8 cellular contexts compared by ENCODE assay signal in the genomic region with DNA sequence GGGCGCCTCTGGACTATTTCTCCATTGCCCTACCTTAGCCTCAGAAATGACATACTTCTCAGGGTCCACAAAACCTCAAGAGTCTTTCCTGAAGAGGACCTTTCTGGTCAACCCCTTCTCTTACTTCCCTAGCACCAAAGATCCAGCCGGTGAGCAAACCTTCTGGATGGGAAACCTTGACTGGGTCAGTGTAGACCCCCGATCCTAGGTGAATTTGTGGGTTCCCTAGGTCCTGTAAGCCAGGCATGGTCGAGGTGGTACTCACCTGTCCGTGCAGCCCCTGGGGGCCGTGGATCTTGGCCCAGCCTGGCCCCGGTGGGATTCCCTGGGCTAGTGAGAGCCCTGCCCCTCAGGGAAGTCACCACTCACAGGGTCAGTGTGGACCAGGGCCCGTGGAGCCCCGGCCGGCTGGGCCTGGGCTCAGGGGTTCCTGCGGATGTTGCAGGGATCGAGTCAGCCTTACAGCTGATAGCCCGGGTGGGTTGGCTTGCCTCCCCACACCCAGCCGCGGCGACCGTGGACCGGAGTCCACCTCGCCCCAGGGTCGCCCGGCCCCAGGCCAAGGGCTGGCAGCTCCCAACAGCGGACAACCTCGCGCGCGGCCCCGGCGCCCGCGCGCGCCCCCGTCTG. TPM values are rescaled to one million over a fixed set of nuclear protein-coding genes. Genes with fewer than 3 reads are reported as not detected.
DNase-seq lines count a peak whose midpoint lies in the region; ATAC-seq and TF ChIP-seq lines count a peak whose summit lies in the region.

No MANE protein-coding gene starts in this region.

- peaks cover 2% of the 10 kb centered on the region; the same call in 1 of the 3 replicates for H3K9me3 Mint-ChIP-seq in GM23338
- H3K9me3 Mint-ChIP-seq in effector memory CD8-positive, alpha-beta T cell, result no peaks in the 10 kb centered on the region
- H3K9me3 Mint-ChIP-seq in naive thymus-derived CD4-positive, alpha-beta T cell, result peaks cover 0 to 4% (median 0%) of the 10 kb centered on the region in 11 donors

- H3K4me2 ChIP-seq in GM23338, result peak overlapping the region; percentile 96

- H3K4me1 Mint-ChIP-seq in GM23338, result peaks cover 11% of the 10 kb centered on the region
- H3K4me1 Mint-ChIP-seq in effector memory CD8-positive, alpha-beta T cell (ENCODE audit: low read depth in 2 of 2), result peaks cover 42 to 47% of the 10 kb centered on the region in 2 donors
- H3K4me1 Mint-ChIP-seq in naive thymus-derived CD4-positive, alpha-beta T cell, result peaks cover 26 to 77% (median 63%) of the 10 kb centered on the region in 7 donors

- POLR2A ChIA-PET in naive thymus-derived CD4-positive, alpha-beta T cell (lab: Charles Lee), result interaction anchor here (0.7 to 21.0 kb wide), 18 partner anchors 9 to 159 kb away, joined by 3 to 575 read pairs (median 7); a partner anchor contains a TSS

- H3K27ac Mint-ChIP-seq in GM23338, result no peak overlapping the region
- peak overlapping the region; percentile 96 to 97 for H3K27ac Mint-ChIP-seq in effector memory CD8-positive, alpha-beta T cell
- H3K27ac Mint-ChIP-seq in naive thymus-derived CD4-positive, alpha-beta T cell, result peak overlapping the region; percentile 77 to 99 (median 88)

- 0 out of 2 replicates have a peak overlapping the region, but pooled peaks have one; percentile 53 for H2AFZ ChIP-seq in GM23338

- ATAC-seq in GM23338, result peak; percentile 51
- peak; percentile 25 for ATAC-seq in effector memory CD8-positive, alpha-beta T cell (replicated peaks)
- no peak for ATAC-seq in naive thymus-derived CD4-positive, alpha-beta T cell

- peaks cover 10% of the 10 kb centered on the region for H3K27me3 Mint-ChIP-seq in GM23338 (ENCODE audit: insufficient read depth, low read depth, poor library complexity)
- no peaks in the 10 kb centered on the region for H3K27me3 Mint-ChIP-seq in effector memory CD8-positive, alpha-beta T cell
- no peaks in the 10 kb centered on the region for H3K27me3 Mint-ChIP-seq in naive thymus-derived CD4-positive, alpha-beta T cell

- H3K4me1 ChIP-seq in GM23338 (ENCODE audit: insufficient read depth), result peaks cover 12% of the 10 kb centered on the region
- peaks cover 17 to 22% of the 10 kb centered on the region in 2 donors for H3K4me1 ChIP-seq in naive thymus-derived CD4-positive, alpha-beta T cell (ENCODE audit: control insufficient read depth in 2 of 2, insufficient read depth in 2 of 2, low read length in 2 of 2)

- H3K9me2 ChIP-seq in GM23338 (ENCODE audit: insufficient read depth), result no peaks in the 10 kb centered on the region

- no peaks in the 10 kb centered on the region for H3K27me3 ChIP-seq in GM23338 (ENCODE audit: insufficient read depth)
- H3K27me3 ChIP-seq in naive thymus-derived CD4-positive, alpha-beta T cell (ENCODE audit: control insufficient read depth in 2 of 2, insufficient read depth in 2 of 2, low read length in 2 of 2), result no peaks in the 10 kb centered on the region

- intact Hi-C loops in naive thymus-derived CD4-positive, alpha-beta T cell (cut with micrococcal nuclease), result loop anchor here (1.0 to 5.0 kb wide), 14 partner anchors 10 to 661 kb away; a partner anchor contains a TSS

- peaks cover 21% of the 10 kb centered on the region for H3K79me2 ChIP-seq in GM23338 (replicated peaks; ENCODE audit: insufficient read depth)

- TF ChIP-seq CTCF in GM12875 (IDR thresholded peaks at IDR 0.05; ENCODE audit: borderline replicate concordance, insufficient read depth, low read depth, low read length) (no peak), GM23338 (conservative IDR thresholded peaks at IDR 0.05; ENCODE audit: low read depth in 2 of 2) (no peak)

- H3K27ac ChIP-seq in GM23338 (ENCODE audit: low read depth), result no peak overlapping the region
- H3K27ac ChIP-seq in naive thymus-derived CD4-positive, alpha-beta T cell (ENCODE audit: low read depth, low read length), result peak overlapping the region; percentile 90

- CTCF ChIA-PET in naive thymus-derived CD4-positive, alpha-beta T cell (lab: Charles Lee), result interaction anchor here (1.0 to 3.3 kb wide), 5 partner anchors 18 to 64 kb away, joined by 3 to 14 read pairs (median 3); a partner anchor contains a TSS

- H3K36me3 Mint-ChIP-seq in GM23338 (ENCODE audit: low read depth), result peaks cover 48% of the 10 kb centered on the region
- peaks cover 46% of the 10 kb centered on the region for H3K36me3 Mint-ChIP-seq in effector memory CD8-positive, alpha-beta T cell (ENCODE audit: insufficient read depth)
- H3K36me3 Mint-ChIP-seq in naive thymus-derived CD4-positive, alpha-beta T cell, result peaks cover 15 to 43% (median 34%) of the 10 kb centered on the region in 5 donors

- DNase-seq in GM23338 (ENCODE audit: low spot score) (no peak), NAMALWA (ENCODE audit: low spot score) (peak; percentile 34), NCI-H1436 treated with DMSO at 0.1 percent for 48 hours (lab: John Stamatoyannopoulos, UW) (no peak)
- DNase-seq in effector memory CD8-positive, alpha-beta T cell, result peak in 1 of 3 experiments; percentile 17
- peak in 1 of 9 donors; percentile 19 for DNase-seq in naive thymus-derived CD4-positive, alpha-beta T cell
- no peak for DNase-seq in effector CD8-positive, alpha-beta T cell (lab: John Stamatoyannopoulos, UW)
- DNase-seq in activated CD4-positive, alpha-beta T cell treated with anti-CD3 and anti-CD28 coated beads for 48 hours, result no peak

- H3K4me3 ChIP-seq in GM12875 (ENCODE audit: low read depth, low read length) (peak overlapping the region; percentile 84), GM23338 (peak overlapping the region; percentile 76)
- H3K4me3 ChIP-seq in naive thymus-derived CD4-positive, alpha-beta T cell (ENCODE audit: low read length), result peak overlapping the region; percentile 80

- peaks cover 3% of the 10 kb centered on the region for H4K20me1 ChIP-seq in GM23338 (replicated peaks; ENCODE audit: insufficient read depth)

- peak overlapping the region; percentile 97 for H3K4me3 Mint-ChIP-seq in GM23338
- H3K4me3 Mint-ChIP-seq in effector memory CD8-positive, alpha-beta T cell, result peak overlapping the region; percentile 98 to 99
- H3K4me3 Mint-ChIP-seq in naive thymus-derived CD4-positive, alpha-beta T cell, result peak overlapping the region; percentile 79 to 100 (median 98)

- peaks cover 11% of the 10 kb centered on the region; the same call in 1 of the 2 replicates for H3K36me3 ChIP-seq in GM23338 (ENCODE audit: insufficient read depth)
- H3K36me3 ChIP-seq in naive thymus-derived CD4-positive, alpha-beta T cell (ENCODE audit: control insufficient read depth in 2 of 3, insufficient read depth in 3 of 3, low read length in 3 of 3), result peaks cover 25 to 58% (median 28%) of the 10 kb centered on the region in 3 experiments

- no peaks in the 10 kb centered on the region for H3K9me3 ChIP-seq in naive thymus-derived CD4-positive, alpha-beta T cell (ENCODE audit: control insufficient read depth in 2 of 3, low read length in 3 of 3)

- H3F3A ChIP-seq in GM23338 (replicated peaks; ENCODE audit: low read depth), result peaks cover 7% of the 10 kb centered on the region

TF ChIP-seq in GM23338, 12 proteins besides CTCF, POLR2A, EP300 and RAD21:
- TF ChIP-seq ZNF114 (CRISPR knock-in tag; IDR thresholded peaks at IDR 0.05), result 0 out of 2 replicates have a peak, but pooled peaks have one; percentile 21
- TF ChIP-seq, protein P1, sequence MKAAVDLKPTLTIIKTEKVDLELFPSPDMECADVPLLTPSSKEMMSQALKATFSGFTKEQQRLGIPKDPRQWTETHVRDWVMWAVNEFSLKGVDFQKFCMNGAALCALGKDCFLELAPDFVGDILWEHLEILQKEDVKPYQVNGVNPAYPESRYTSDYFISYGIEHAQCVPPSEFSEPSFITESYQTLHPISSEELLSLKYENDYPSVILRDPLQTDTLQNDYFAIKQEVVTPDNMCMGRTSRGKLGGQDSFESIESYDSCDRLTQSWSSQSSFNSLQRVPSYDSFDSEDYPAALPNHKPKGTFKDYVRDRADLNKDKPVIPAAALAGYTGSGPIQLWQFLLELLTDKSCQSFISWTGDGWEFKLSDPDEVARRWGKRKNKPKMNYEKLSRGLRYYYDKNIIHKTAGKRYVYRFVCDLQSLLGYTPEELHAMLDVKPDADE (IDR thresholded peaks at IDR 0.05), result no peak
- no peak for TF ChIP-seq POLR2AphosphoS5 (IDR thresholded peaks at IDR 0.05; ENCODE audit: low read depth)
- TF ChIP-seq EZH2 (IDR thresholded peaks at IDR 0.05; ENCODE audit: low read depth, unreplicated experiment), result no peak
- no peak for TF ChIP-seq ZNF331 (CRISPR knock-in tag; IDR thresholded peaks at IDR 0.05; ENCODE audit: low read depth)
- no peak for TF ChIP-seq STAT1 (IDR thresholded peaks at IDR 0.05; ENCODE audit: unreplicated experiment)
- no peak for TF ChIP-seq NANOG (IDR thresholded peaks at IDR 0.05; ENCODE audit: borderline replicate concordance)

RNA-seq across cellular contexts. Expression of a gene that starts 0.6 kb away (rescaled TPM):
- total RNA-seq in GM23338 (2014; rRNA removed; shearing (Covaris generic)), result 54.2 and 62.7 TPM in 2 replicates
- 18.0 and 20.7 TPM in 2 replicates for polyA plus RNA-seq in GM23338 (2016; fragmentation: Nextera tagmentation; extraction: Ambion mirVana)
- total RNA-seq in naive thymus-derived CD4-positive, alpha-beta T cell, result 10 to 100 TPM; 52.6 to 66.0 (median 60.9) TPM
- polyA plus RNA-seq in naive thymus-derived CD4-positive, alpha-beta T cell, result 10 to 100 TPM; 14.0 to 40.0 TPM

RNA-seq across cellular contexts. Expression of a gene that starts 0.7 kb away (rescaled TPM):
- 51.2 and 61.9 TPM in 2 replicates for total RNA-seq in GM23338 (2014; rRNA removed; shearing (Covaris generic))
- 29.9 TPM in 2 replicates for polyA plus RNA-seq in GM23338 (2016; fragmentation: Nextera tagmentation; extraction: Ambion mirVana)
- 100 to 1,000 TPM; 117 to 287 (median 169) TPM for total RNA-seq in naive thymus-derived CD4-positive, alpha-beta T cell
- polyA plus RNA-seq in naive thymus-derived CD4-positive, alpha-beta T cell, result 10 to 100 TPM; 29.7 to 61.4 TPM

RNA-seq across cellular contexts. Expression of a gene that starts 10.1 kb away (rescaled TPM):
- 35.1 and 43.6 TPM in 2 replicates for total RNA-seq in GM23338 (2014; rRNA removed; shearing (Covaris generic))
- 26.2 and 29.8 TPM in 2 replicates for polyA plus RNA-seq in GM23338 (2016; fragmentation: Nextera tagmentation; extraction: Ambion mirVana)
- 10 to 100 TPM in 2 of 5 experiments, 1 to 10 TPM in 3; 4.1 to 30.2 (median 8.3) TPM for total RNA-seq in naive thymus-derived CD4-positive, alpha-beta T cell
- 1 to 10 TPM in 1 of 2 donors, under 1 TPM in 1; 0.66 to 3.2 TPM for polyA plus RNA-seq in naive thymus-derived CD4-positive, alpha-beta T cell

RNA-seq across cellular contexts. Expression of a gene that starts 16.4 kb away (rescaled TPM):
- 5.4 and 5.6 TPM in 2 replicates for total RNA-seq in GM23338 (2014; rRNA removed; shearing (Covaris generic))
- 1.7 TPM in 2 replicates for polyA plus RNA-seq in GM23338 (2016; fragmentation: Nextera tagmentation; extraction: Ambion mirVana)
- total RNA-seq in naive thymus-derived CD4-positive, alpha-beta T cell, result 1 to 10 TPM; 1.9 to 4.5 (median 2.7) TPM
- polyA plus RNA-seq in naive thymus-derived CD4-positive, alpha-beta T cell, result 1 to 10 TPM; 1.6 to 2.1 TPM

RNA-seq across cellular contexts. Expression of a gene that starts 16.4 kb away (rescaled TPM):
- total RNA-seq in GM23338 (2014; rRNA removed; shearing (Covaris generic)), result 12.1 and 17.0 TPM in 2 replicates
- polyA plus RNA-seq in GM23338 (2016; fragmentation: Nextera tagmentation; extraction: Ambion mirVana), result 3.1 and 3.4 TPM in 2 replicates
- total RNA-seq in naive thymus-derived CD4-positive, alpha-beta T cell, result 10 to 100 TPM; 17.4 to 35.0 (median 21.8) TPM
- polyA plus RNA-seq in naive thymus-derived CD4-positive, alpha-beta T cell, result 10 to 100 TPM; 18.8 to 24.4 TPM
